ENCODE assay signal across 16 cellular contexts in genomic region chr6:157713451-157714152, GRCh38.
"Had no signal": no experiment of that assay in that cellular context is flagged by ENCODE, and none has a peak within 500 bp of the region (broad histone marks: within the 10 kb centered on the region; RNA-seq: fewer than 3 reads in every experiment).

No MANE protein-coding gene starts in this region.

- H3K27ac ChIP-seq: colonic mucosa, WERI-Rb-1 had no signal

- H3K4me3 Mint-ChIP-seq: activated CD8-positive, alpha-beta memory T cell treated with anti-CD3 and anti-CD28 coated beads, Interleukin-2, amount 10 ng/mL, durations not matched to agents 7 days and 5 days; activated naive CD4-positive, alpha-beta T cell treated with anti-CD3 and anti-CD28 coated beads, Interleukin-2, amount 50 U/mL, for 24 hours; nephron; stimulated activated effector memory CD8-positive, alpha-beta T cell treated with anti-CD3 and anti-CD28 coated beads, Interleukin-12 subunit alpha, Interleukin-12 subunit beta, amount 100 ng/mL, for 72 hours; T-helper 17 cell had no signal

- H3K4me3 ChIP-seq: adrenal gland, colonic mucosa, esophagus muscularis mucosa, uterus had no signal

- H3K4me1 ChIP-seq: colonic mucosa had no signal

- H3K27me3 Mint-ChIP-seq: activated naive CD4-positive, alpha-beta T cell treated with anti-CD3 and anti-CD28 coated beads, Interleukin-2, amount 50 U/mL, for 24 hours had no signal

- H3K36me3 Mint-ChIP-seq: activated CD8-positive, alpha-beta memory T cell treated with anti-CD3 and anti-CD28 coated beads, Interleukin-2, amount 10 ng/mL, durations not matched to agents 7 days and 5 days; activated naive CD4-positive, alpha-beta T cell treated with anti-CD3 and anti-CD28 coated beads, Interleukin-2, amount 50 U/mL, for 24 hours; stimulated activated effector memory CD8-positive, alpha-beta T cell treated with anti-CD3 and anti-CD28 coated beads, Interleukin-12 subunit alpha, Interleukin-12 subunit beta, amount 100 ng/mL, for 72 hours had no signal

- DNase-seq: activated CD4-positive, alpha-beta T cell treated with anti-CD3 and anti-CD28 coated beads, Interleukin-2, amount 50 U/mL, for 48 hours; activated CD8-positive, alpha-beta memory T cell treated with anti-CD3 and anti-CD28 coated beads, Interleukin-2, amount 10 ng/mL, durations not matched to agents 7 days and 5 days; activated effector memory CD4-positive, alpha-beta T cell treated with Interleukin-2 at 50 U/mL for 16 hours; activated T-cell treated with anti-CD3 and anti-CD28 coated beads, Interleukin-2, amount 50 U/mL, for 1 hour; adrenal gland; central memory CD4-positive, alpha-beta T cell; colonic mucosa; hypothalamus; kidney; T-helper 17 cell; uterus; WERI-Rb-1 had no signal

- H3K4me1 Mint-ChIP-seq: activated CD8-positive, alpha-beta memory T cell treated with anti-CD3 and anti-CD28 coated beads, Interleukin-2, amount 10 ng/mL, durations not matched to agents 7 days and 5 days; activated naive CD4-positive, alpha-beta T cell treated with anti-CD3 and anti-CD28 coated beads, Interleukin-2, amount 50 U/mL, for 24 hours; stimulated activated effector memory CD8-positive, alpha-beta T cell treated with anti-CD3 and anti-CD28 coated beads, Interleukin-12 subunit alpha, Interleukin-12 subunit beta, amount 100 ng/mL, for 72 hours had no signal

- H3K27me3 ChIP-seq: adrenal gland, colonic mucosa, esophagus muscularis mucosa, uterus had no signal

- H3K27ac Mint-ChIP-seq: activated CD8-positive, alpha-beta memory T cell treated with anti-CD3 and anti-CD28 coated beads, Interleukin-2, amount 10 ng/mL, durations not matched to agents 7 days and 5 days; activated naive CD4-positive, alpha-beta T cell treated with anti-CD3 and anti-CD28 coated beads, Interleukin-2, amount 50 U/mL, for 24 hours; stimulated activated effector memory CD8-positive, alpha-beta T cell treated with anti-CD3 and anti-CD28 coated beads, Interleukin-12 subunit alpha, Interleukin-12 subunit beta, amount 100 ng/mL, for 72 hours; T-helper 17 cell had no signal

- H3K36me3 ChIP-seq: adrenal gland, colonic mucosa, esophagus muscularis mucosa, uterus, WERI-Rb-1 had no signal

- H3K9me3 ChIP-seq: adrenal gland, colonic mucosa, esophagus muscularis mucosa, uterus had no signal

- ATAC-seq: activated CD8-positive, alpha-beta memory T cell treated with anti-CD3 and anti-CD28 coated beads, Interleukin-2, amount 10 ng/mL, durations not matched to agents 7 days and 5 days; stimulated activated effector memory CD8-positive, alpha-beta T cell treated with anti-CD3 and anti-CD28 coated beads, Interleukin-12 subunit alpha, Interleukin-12 subunit beta, amount 100 ng/mL, for 72 hours; T-helper 17 cell had no signal

- H3K9me3 Mint-ChIP-seq: activated naive CD4-positive, alpha-beta T cell treated with anti-CD3 and anti-CD28 coated beads, Interleukin-2, amount 50 U/mL, for 24 hours; nephron; stimulated activated effector memory CD8-positive, alpha-beta T cell treated with anti-CD3 and anti-CD28 coated beads, Interleukin-12 subunit alpha, Interleukin-12 subunit beta, amount 100 ng/mL, for 72 hours had no signal
